10 cellular contexts compared by ENCODE assay signal in genomic region chr20:25676164-25676809, GRCh38. TPM values are rescaled to one million over a fixed set of nuclear protein-coding genes. Genes with fewer than 3 reads are reported as not detected.
DNase-seq lines count a peak whose midpoint lies in the region; ATAC-seq and TF ChIP-seq lines count a peak whose summit lies in the region.
"Had no signal": no experiment of that assay in that cellular context is flagged by ENCODE, and none has a peak within 500 bp of the region (broad histone marks: within the 10 kb centered on the region; RNA-seq: fewer than 3 reads in every experiment).

No MANE protein-coding gene starts in this region.

- H3K36me3 ChIP-seq in Peyer's patch = peaks cover 0 to 59% (median 0%) of the 10 kb centered on the region in 3 donors

- no peaks in the 10 kb centered on the region for H3K27me3 ChIP-seq in Peyer's patch

- H3K4me3 ChIP-seq in cardiac fibroblast (replicated peaks in 1 of 2; ENCODE audit: low read depth in 2 of 2, low read length in 2 of 2) (no peak overlapping the region), skeletal muscle cell (ENCODE audit: low read depth, low read length) (no peak overlapping the region), Peyer's patch (no peak overlapping the region)

- DNase-seq in cardiac fibroblast (ENCODE audit: low read depth in 2 of 2) (peak; percentile 57 to 76), skeletal muscle cell (ENCODE audit: low read depth) (peak; percentile 53), cortex of kidney (lab: John Stamatoyannopoulos, UW) (no peak), activated gamma-delta T cell treated with Interleukin-2 at 50 U/mL for 16 hours (no peak), Peyer's patch (no peak)
- DNase-seq: activated CD4-positive, alpha-beta T cell treated with anti-CD3 and anti-CD28 coated beads, Interleukin-2, amount 10 ng/mL, durations not matched to agents 7 days and 5 days; NCI-H2081 treated with DMSO at 0.1 percent for 48 hours; SHP77 treated with DMSO at 0.1 percent for 48 hours had no signal

- TF ChIP-seq CTCF in cardiac fibroblast (IDR thresholded peaks at IDR 0.05; ENCODE audit: low read depth, low read length) (no peak), Peyer's patch (IDR thresholded peaks at IDR 0.05) (no peak)

- H3K9me3 ChIP-seq in Peyer's patch = no peaks in the 10 kb centered on the region

- ATAC-seq in GM19328 (IDR thresholded peaks at IDR 0.05; ENCODE audit: unreplicated experiment) (peak; percentile 70), HG03469 (IDR thresholded peaks at IDR 0.05; ENCODE audit: unreplicated experiment) (peak; percentile 71)

- TF ChIP-seq POLR2A in Peyer's patch (IDR thresholded peaks at IDR 0.05) = no peak

- H3K27ac ChIP-seq in Peyer's patch = no peak overlapping the region

- H3K4me1 ChIP-seq in Peyer's patch = no peaks in the 10 kb centered on the region

RNA-seq across cellular contexts. Expression of gene ZNF337, which starts 20.4 kb away (rescaled TPM):
- total RNA-seq in Peyer's patch = 10 to 100 TPM in 3 of 4 donors, 1 to 10 TPM in 1; 7.9 to 18.1 (median 17.6) TPM

RNA-seq across cellular contexts. Expression of gene NANP, which starts 52.5 kb away (rescaled TPM):
- 1 to 10 TPM; 3.2 to 5.0 (median 3.5) TPM for total RNA-seq in Peyer's patch

Comparison
In these comparisons a context has a peak if more than half of its experiments do, and no peak if none do; other contexts are left out.
1. DNase-seq: peak in cardiac fibroblast (2 of 2) and skeletal muscle cell (single experiment); none in cortex of kidney (single experiment), activated gamma-delta T cell treated with Interleukin-2 at 50 U/mL for 16 hours (single experiment) and Peyer's patch (0 of 3).